ENCODE assay signal across 1 cellular context in genomic region chr14:71362920-71363584, GRCh38.
TF ChIP-seq lines count a peak whose summit lies in the region.

No MANE protein-coding gene starts in this region.

TF ChIP-seq in GM12878, 131 proteins besides CTCF, POLR2A, EP300 and RAD21 (continued from another document and continues in another):
- TF ChIP-seq E2F8 (IDR thresholded peaks at IDR 0.05; ENCODE audit: low read depth, partially characterized antibody) (no peak), CBFB (IDR thresholded peaks at IDR 0.05; ENCODE audit: low read depth) (no peak), BRCA1 (IDR thresholded peaks at IDR 0.05; ENCODE audit: low read depth, low read length) (no peak), DPF2 (IDR thresholded peaks at IDR 0.05) (peak; percentile 45; the same call in 1 of the 2 replicates), ZNF274 (IDR thresholded peaks at IDR 0.05; ENCODE audit: insufficient read depth, insufficient read length) (no peak), BCLAF1 (IDR thresholded peaks at IDR 0.05) (no peak), REST (IDR thresholded peaks at IDR 0.05; ENCODE audit: low read depth, low read length) (no peak), CEBPB (IDR thresholded peaks at IDR 0.05; ENCODE audit: borderline replicate concordance in 1 of 2, low read depth in 2 of 2, low read length in 2 of 2) (no peak), GATAD2B (conservative IDR thresholded peaks at IDR 0.05; ENCODE audit: low read depth) (no peak), ATF3 (IDR thresholded peaks at IDR 0.05; ENCODE audit: borderline replicate concordance, extremely low read depth, low read depth, low read length) (no peak), TCF12 (IDR thresholded peaks at IDR 0.05; ENCODE audit: low read depth, low read length) (no peak), ZBTB4 (CRISPR knock-in tag; IDR thresholded peaks at IDR 0.05) (no peak), BCL3 (IDR thresholded peaks at IDR 0.05; ENCODE audit: borderline replicate concordance, insufficient read depth, low read depth, low read length, poor library complexity, severe bottlenecking) (no peak), MYC (IDR thresholded peaks at IDR 0.05; ENCODE audit: insufficient read depth, insufficient read length, insufficient replicate concordance, low read length, severe bottlenecking) (no peak), FOXM1 (IDR thresholded peaks at IDR 0.05; ENCODE audit: low read depth, low read length) (no peak), ELK1 (IDR thresholded peaks at IDR 0.05; ENCODE audit: low read depth, low read length) (no peak), SUZ12 (IDR thresholded peaks at IDR 0.05; ENCODE audit: unreplicated experiment) (no peak), MAX (IDR thresholded peaks at IDR 0.05; ENCODE audit: low read depth, low read length) (no peak), MXI1 (IDR thresholded peaks at IDR 0.05; ENCODE audit: low read depth, low read length) (no peak), RFX5 (IDR thresholded peaks at IDR 0.05; ENCODE audit: low read depth, low read length) (peak; percentile 18; the same call in 1 of the 2 replicates), STAT3 (IDR thresholded peaks at IDR 0.05; ENCODE audit: low read depth, low read length) (no peak), RELB (IDR thresholded peaks at IDR 0.05; ENCODE audit: low read depth) (peak; percentile 80), JUNB (IDR thresholded peaks at IDR 0.05) (0 out of 2 replicates have a peak, but pooled peaks have one; percentile 24), NFYA (IDR thresholded peaks at IDR 0.05; ENCODE audit: borderline replicate concordance, low read depth, low read length) (no peak), HSF1 (IDR thresholded peaks at IDR 0.05; ENCODE audit: low read depth, low read length) (no peak), ZNF622 (IDR thresholded peaks at IDR 0.05) (no peak), IKZF2 (IDR thresholded peaks at IDR 0.05) (peak; percentile 70 to 73; a peak in 3 of 4 replicates), NFXL1 (IDR thresholded peaks at IDR 0.05; ENCODE audit: borderline replicate concordance) (no peak), NRF1 (conservative IDR thresholded peaks at IDR 0.05; ENCODE audit: low read depth, low read length) (no peak), MLLT1 (IDR thresholded peaks at IDR 0.05) (peak; percentile 52; the same call in 1 of the 2 replicates), NR2F1 (conservative IDR thresholded peaks at IDR 0.05) (no peak), IRF5 (IDR thresholded peaks at IDR 0.05; ENCODE audit: borderline replicate concordance) (no peak), IKZF1 (conservative IDR thresholded peaks at IDR 0.05) (peak; percentile 54), PAX5 (IDR thresholded peaks at IDR 0.05; ENCODE audit: borderline replicate concordance, low read depth, low read length) (no peak)
